9 cellular contexts compared by ENCODE assay signal in genomic region chr5:181186902-181187499, GRCh38. TPM values are rescaled to one million over a fixed set of nuclear protein-coding genes. Genes with fewer than 3 reads are reported as not detected.
DNase-seq lines count a peak whose midpoint lies in the region; ATAC-seq and TF ChIP-seq lines count a peak whose summit lies in the region.
"Had no signal": no experiment of that assay in that cellular context is flagged by ENCODE, and none has a peak within 500 bp of the region (broad histone marks: within the 10 kb centered on the region; RNA-seq: fewer than 3 reads in every experiment).

No MANE protein-coding gene starts in this region.

- DNase-seq in GM10266 (ENCODE audit: extremely low spot score) (peak; percentile 6), Peyer's patch (no peak), epithelial cell of proximal tubule (ENCODE audit: low read depth) (no peak), gastrocnemius medialis (no peak), COLO668 (lab: John Stamatoyannopoulos, UW; ENCODE audit: unreplicated experiment) (no peak), OCI-M1 (lab: John Stamatoyannopoulos, UW) (no peak), NCI-H526 (lab: John Stamatoyannopoulos, UW) (no peak)
- DNase-seq: occipital lobe had no signal

- H3K4me1 ChIP-seq in Peyer's patch = peaks cover 0 to 28% (median 0%) of the 10 kb centered on the region in 4 donors
- peaks cover 7 to 12% of the 10 kb centered on the region in 2 donors for H3K4me1 ChIP-seq in gastrocnemius medialis

- intact Hi-C loops in gastrocnemius medialis (cut with DNase I; ENCODE audit: low total_unique reads) = loop anchor here (10.0 kb wide), 1 partner anchor 322 kb away; the partner anchor contains the start of gene ZFP62

- H3K4me3 ChIP-seq in Peyer's patch = peak overlapping the region in 1 of 4 donors; percentile 61
- H3K4me3 ChIP-seq in epithelial cell of proximal tubule (ENCODE audit: low read depth, low read length) = peak overlapping the region; percentile 87
- peak overlapping the region in 1 of 4 donors; percentile 67 for H3K4me3 ChIP-seq in gastrocnemius medialis

- no peaks in the 10 kb centered on the region for H3K27me3 ChIP-seq in Peyer's patch
- H3K27me3 ChIP-seq in gastrocnemius medialis = no peaks in the 10 kb centered on the region

- H3K9me3 ChIP-seq in Peyer's patch (no peaks in the 10 kb centered on the region), gastrocnemius medialis (no peaks in the 10 kb centered on the region)

- TF ChIP-seq CTCF in GM10266 (IDR thresholded peaks at IDR 0.05; ENCODE audit: control insufficient read depth, insufficient read depth, low read depth, missing control alignments) (no peak), Peyer's patch (IDR thresholded peaks at IDR 0.05) (no peak), epithelial cell of proximal tubule (conservative IDR thresholded peaks at IDR 0.05; ENCODE audit: low read depth, low read length) (no peak), gastrocnemius medialis (IDR thresholded peaks at IDR 0.05 in 4 of 5, conservative IDR thresholded peaks at IDR 0.05 in 1 of 5) (no peak)

- TF ChIP-seq POLR2A in Peyer's patch (IDR thresholded peaks at IDR 0.05) = no peak
- no peak for TF ChIP-seq POLR2A in gastrocnemius medialis (IDR thresholded peaks at IDR 0.05)

- in situ Hi-C loops in gastrocnemius medialis (cut with MboI; ENCODE audit: low sequenced_read_pairs in 4 of 4) = loop anchor here in 2 of 4 donors (10.0 kb wide), 1 partner anchor 78 kb away; the partner anchor contains the start of gene TRIM52 (in 2 of the 2)

- H3K27ac ChIP-seq in Peyer's patch (peak overlapping the region in 3 of 4 donors; percentile 44 to 82 (median 77)), gastrocnemius medialis (peak overlapping the region; percentile 89 to 98 (median 91))

- ATAC-seq in gastrocnemius medialis (no peak), GM18498 (IDR thresholded peaks at IDR 0.05; ENCODE audit: unreplicated experiment) (no peak)

- H3K36me3 ChIP-seq in Peyer's patch = no peaks in the 10 kb centered on the region
- no peaks in the 10 kb centered on the region for H3K36me3 ChIP-seq in gastrocnemius medialis

RNA-seq across cellular contexts. Expression of gene TRIM7, which starts 18.0 kb away (rescaled TPM):
- total RNA-seq in Peyer's patch = 1 to 10 TPM in 3 of 4 donors, under 1 TPM in 1; 0.88 to 2.6 (median 2.2) TPM
- total RNA-seq in epithelial cell of proximal tubule = 2.7 and 14.6 TPM in 2 replicates
- total RNA-seq in gastrocnemius medialis = 10 to 100 TPM; 27.9 to 58.4 (median 47.1) TPM

RNA-seq across cellular contexts. Expression of gene TRIM41, which starts 36.1 kb away (rescaled TPM):
- total RNA-seq in Peyer's patch = 10 to 100 TPM; 13.7 to 31.4 (median 21.8) TPM
- total RNA-seq in epithelial cell of proximal tubule = 10.6 and 12.4 TPM in 2 replicates
- total RNA-seq in gastrocnemius medialis = 10 to 100 TPM; 15.6 to 23.5 (median 21.6) TPM

RNA-seq across cellular contexts. Expression of gene OR2V2, which starts 39.6 kb away (rescaled TPM):
- not detected for total RNA-seq in Peyer's patch
- not detected in 2 replicates for total RNA-seq in epithelial cell of proximal tubule
- not detected for total RNA-seq in gastrocnemius medialis
- total RNA-seq: occipital lobe had no signal

RNA-seq across cellular contexts. Expression of gene OR2V1, which starts 56.0 kb away (rescaled TPM):
- not detected for total RNA-seq in Peyer's patch
- total RNA-seq in epithelial cell of proximal tubule = not detected in 2 replicates
- total RNA-seq in gastrocnemius medialis = not detected
- total RNA-seq: occipital lobe had no signal

RNA-seq across cellular contexts. Expression of gene RACK1, which starts 56.7 kb away (rescaled TPM):
- 1,000 to 10,000 TPM; 1,067 to 1,931 (median 1,321) TPM for total RNA-seq in Peyer's patch
- total RNA-seq in epithelial cell of proximal tubule = 2,747 and 3,067 TPM in 2 replicates
- total RNA-seq in gastrocnemius medialis = 1,000 to 10,000 TPM; 1,697 to 2,187 (median 1,957) TPM
